In the genomic region with DNA sequence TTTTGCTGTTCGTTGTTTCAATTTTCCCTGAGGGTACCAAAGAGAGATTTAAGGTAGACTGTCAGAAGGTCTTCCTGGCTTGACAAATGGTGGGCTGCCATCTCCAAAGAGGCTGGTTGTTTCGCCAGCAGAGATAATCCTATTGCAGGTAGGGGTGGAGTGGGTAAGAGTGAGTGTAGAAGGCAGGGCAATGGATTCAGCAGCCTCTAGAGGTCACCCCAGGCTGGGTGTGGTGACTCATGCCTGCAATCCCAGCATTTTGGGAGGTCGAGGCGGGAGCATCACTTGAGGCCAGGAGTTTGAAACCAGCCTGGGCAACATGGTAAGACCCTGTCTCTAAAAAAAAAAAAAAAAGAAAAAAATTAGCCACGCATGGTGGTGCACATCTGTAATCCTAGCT, we compare ENCODE assay signal across 11 cellular contexts. TPM values are rescaled to one million over a fixed set of nuclear protein-coding genes. Genes with fewer than 3 reads are reported as not detected.
DNase-seq lines count a peak whose midpoint lies in the region; ATAC-seq and TF ChIP-seq lines count a peak whose summit lies in the region.
"Had no signal": no experiment of that assay in that cellular context is flagged by ENCODE, and none has a peak within 500 bp of the region (broad histone marks: within the 10 kb centered on the region; RNA-seq: fewer than 3 reads in every experiment).

No MANE protein-coding gene starts in this region.

- in situ Hi-C loops in GM13977 (cut with MboI; ENCODE audit: low pct_unique_long_range_greater_than_20kb, low sequenced_read_pairs, unreplicated experiment): loop anchor here (10.0 kb wide), 1 partner anchor 92 kb away; no protein-coding TSS in a partner anchor

- peaks cover 6% of the 10 kb centered on the region for H3K4me1 ChIP-seq in foreskin keratinocyte

- peak; percentile 39 for TF ChIP-seq CTCF in AG10803 (conservative IDR thresholded peaks at IDR 0.05; ENCODE audit: low read length)
- peak; percentile 43 for TF ChIP-seq CTCF in GM13977 (IDR thresholded peaks at IDR 0.05; ENCODE audit: extremely low read depth, insufficient read depth, missing control alignments)
- peak; percentile 58 for TF ChIP-seq CTCF in foreskin keratinocyte (conservative IDR thresholded peaks at IDR 0.05)

- H3K27ac ChIP-seq in foreskin keratinocyte: no peak overlapping the region
- H3K27ac ChIP-seq: dorsolateral prefrontal cortex had no signal

- no peaks in the 10 kb centered on the region for H3K27me3 ChIP-seq in foreskin keratinocyte

- H3K4me3 ChIP-seq in AG10803 (ENCODE audit: low read length): no peak overlapping the region
- H3K4me3 ChIP-seq: dorsolateral prefrontal cortex had no signal

- ATAC-seq in foreskin keratinocyte (peak; percentile 32), HG02840 (IDR thresholded peaks at IDR 0.05; ENCODE audit: low FRiP score, unreplicated experiment) (no peak), HG03039 (IDR thresholded peaks at IDR 0.05; ENCODE audit: unreplicated experiment) (no peak)
- ATAC-seq: activated T-cell treated with anti-CD3 and anti-CD28 coated beads, Interleukin-2, amount 50 U/mL, for 72 hours had no signal

- DNase-seq in AG10803 (ENCODE audit: low read depth): peak; percentile 19
- no peak for DNase-seq in GM13977 (ENCODE audit: low spot score)
- DNase-seq in OCI-M1 (lab: John Stamatoyannopoulos, UW): peak; percentile 44
- no peak for DNase-seq in foreskin keratinocyte
- no peak for DNase-seq in activated CD4-positive, CD25-positive, alpha-beta regulatory T cell treated with anti-CD3 and anti-CD28 coated beads, Interleukin-2, amount 50 U/mL, for 72 hours
- DNase-seq in activated T-cell treated with anti-CD3 and anti-CD28 coated beads for 4 hours: no peak
- DNase-seq: activated T-cell treated with anti-CD3 and anti-CD28 coated beads, Interleukin-2, amount 50 U/mL, for 72 hours; dorsolateral prefrontal cortex; NCI-H2029 treated with DMSO at 0.1 percent for 48 hours had no signal

RNA-seq across cellular contexts. Expression of a gene that starts 34.6 kb away (rescaled TPM):
- 30.4 and 30.8 TPM in 2 replicates for total RNA-seq in foreskin keratinocyte
- 19.8 and 21.1 TPM in 2 replicates for polyA plus RNA-seq in foreskin keratinocyte

RNA-seq across cellular contexts. Expression of a gene that starts 44.3 kb away (rescaled TPM):
- 90.9 and 109 TPM in 2 replicates for total RNA-seq in foreskin keratinocyte
- 188 and 193 TPM in 2 replicates for polyA plus RNA-seq in foreskin keratinocyte

RNA-seq across cellular contexts. Expression of a gene that starts 48.7 kb away (rescaled TPM):
- 0.17 and 0.18 TPM in 2 replicates for total RNA-seq in foreskin keratinocyte
- polyA plus RNA-seq in foreskin keratinocyte: 0.26 and 0.36 TPM in 2 replicates

Comparison
In these comparisons a context has a peak if more than half of its experiments do, and no peak if none do; other contexts are left out.
1. DNase-seq: peak in AG10803 (single experiment) and OCI-M1 (single experiment); none in GM13977 (single experiment), foreskin keratinocyte (0 of 2), activated CD4-positive, CD25-positive, alpha-beta regulatory T cell treated with anti-CD3 and anti-CD28 coated beads, Interleukin-2, amount 50 U/mL, for 72 hours (single experiment) and activated T-cell treated with anti-CD3 and anti-CD28 coated beads for 4 hours (single experiment).
2. Peak in every context shown above with its lines, with median percentiles within 50 percentile points of each other: CTCF ChIP-seq.